Comparison of ENCODE assay signal across 9 cellular contexts in genomic region chr14:22885975-22886374, GRCh38. TPM values are rescaled to one million over a fixed set of nuclear protein-coding genes. Genes with fewer than 3 reads are reported as not detected.
DNase-seq lines count a peak whose midpoint lies in the region; ATAC-seq, FAIRE-seq and TF ChIP-seq lines count a peak whose summit lies in the region.
"Had no signal": no experiment of that assay in that cellular context is flagged by ENCODE, and none has a peak within 500 bp of the region (broad histone marks: within the 10 kb centered on the region; RNA-seq: fewer than 3 reads in every experiment).

No MANE protein-coding gene starts in this region.

- H3K27me3 ChIP-seq in BLaER1, result no peaks in the 10 kb centered on the region
- peaks cover 26% of the 10 kb centered on the region for H3K27me3 ChIP-seq in HUES64 (ENCODE audit: insufficient read depth, low read length)
- peaks cover 12 to 62% of the 10 kb centered on the region in 2 experiments; a peak in 4 of 5 replicates for H3K27me3 ChIP-seq in HepG2 (ENCODE audit: control insufficient read depth in 1 of 2, insufficient read depth in 2 of 2, low read length in 2 of 2)

- no peak overlapping the region for H3K9ac ChIP-seq in BLaER1
- H3K9ac ChIP-seq in HUES64 (ENCODE audit: low read depth, low read length), result no peak overlapping the region; the same call in 1 of the 2 replicates
- H3K9ac ChIP-seq in HepG2 (ENCODE audit: insufficient read depth, low read depth, low read length), result no peak overlapping the region

- TF ChIP-seq RAD21 in HepG2 (CRISPR knock-in tag; IDR thresholded peaks at IDR 0.05), result no peak

- no peak overlapping the region for H3K27ac Mint-ChIP-seq in chondrocyte (ENCODE audit: unreplicated experiment)
- H3K27ac Mint-ChIP-seq in nephron, result peak overlapping the region; percentile 83 to 99 (median 87)

- ATAC-seq in HepG2, result no peak

- H3K9me3 ChIP-seq in BLaER1 (no peaks in the 10 kb centered on the region), HUES64 (ENCODE audit: insufficient read depth, low read depth, low read length) (no peaks in the 10 kb centered on the region), HepG2 (ENCODE audit: low read length) (no peaks in the 10 kb centered on the region)

- no peak overlapping the region for H2AFZ ChIP-seq in HepG2 (ENCODE audit: low read length)

- H3K4me1 Mint-ChIP-seq in chondrocyte (ENCODE audit: low read depth) (peaks cover 22% of the 10 kb centered on the region), nephron (peaks cover 58% of the 10 kb centered on the region)

- H3K4me3 ChIP-seq in BLaER1 (peak overlapping the region; percentile 63), HUES64 (ENCODE audit: low read length) (peak overlapping the region; percentile 83), HepG2 (replicated peaks in 1 of 3; ENCODE audit: insufficient read depth in 1 of 3, low read depth in 2 of 3, low read length in 3 of 3) (no peak overlapping the region)

- no peaks in the 10 kb centered on the region for H3K36me3 Mint-ChIP-seq in chondrocyte (ENCODE audit: low read depth)
- H3K36me3 Mint-ChIP-seq in nephron (ENCODE audit: low read depth), result no peaks in the 10 kb centered on the region

- no peak for FAIRE-seq in HepG2 (lab: Jason Lieb, UNC)

- in situ Hi-C loops in HepG2 (cut with HindIII; ENCODE audit: extremely low pct_ligation_motif_present, low pct_unique_long_range_greater_than_20kb), result no loop called here

- CTCF ChIA-PET in HepG2 (lab: Yijun Ruan, JAX; ENCODE audit: low intra/inter-chr PET ratio, low total read pairs), result no interaction called here

- TF ChIP-seq POLR2A in HepG2 (IDR thresholded peaks at IDR 0.05; ENCODE audit: insufficient read depth in 1 of 2, low read depth in 2 of 2, low read length in 2 of 2), result no peak

- no TSS peak for BruUV-seq in HepG2 (replicated peaks; lab: Mats Ljungman, UMichigan)

- H3K27ac ChIP-seq in BLaER1 (no peak overlapping the region), HUES64 (ENCODE audit: low read depth, low read length) (no peak overlapping the region), HepG2 (ENCODE audit: extremely low read length, insufficient read depth, low read length) (no peak overlapping the region)

- H3K36me3 ChIP-seq in BLaER1, result no peaks in the 10 kb centered on the region
- H3K36me3 ChIP-seq in HUES64 (ENCODE audit: insufficient read depth, low read length), result no peaks in the 10 kb centered on the region
- H3K36me3 ChIP-seq in HepG2 (replicated peaks in 1 of 2; ENCODE audit: control insufficient read depth in 1 of 2, insufficient read depth in 2 of 2, low read length in 2 of 2), result no peaks in the 10 kb centered on the region

- H4K20me1 ChIP-seq in BLaER1, result no peaks in the 10 kb centered on the region
- H4K20me1 ChIP-seq in HepG2 (ENCODE audit: insufficient read depth, low read length), result no peaks in the 10 kb centered on the region

- no peaks in the 10 kb centered on the region for H3K9me3 Mint-ChIP-seq in chondrocyte (ENCODE audit: low read depth)
- no peaks in the 10 kb centered on the region for H3K9me3 Mint-ChIP-seq in nephron

- H3K4me1 ChIP-seq in BLaER1 (peaks cover 89% of the 10 kb centered on the region), HUES64 (ENCODE audit: insufficient read depth, low read length) (peaks cover 25% of the 10 kb centered on the region), HepG2 (ENCODE audit: insufficient read depth, low read length) (peaks cover 15% of the 10 kb centered on the region)

- DNase-seq in chondrocyte (ENCODE audit: low spot score), result no peak
- DNase-seq in SHP77 (lab: John Stamatoyannopoulos, UW), result no peak
- DNase-seq in DMS153 (lab: John Stamatoyannopoulos, UW), result no peak
- DNase-seq in NCI-H1048 (lab: John Stamatoyannopoulos, UW), result no peak
- no peak for DNase-seq in HepG2 (ENCODE audit: low spot score)
- DNase-seq: cerebellar nuclear complex had no signal

- H3K79me2 ChIP-seq in HepG2 (ENCODE audit: insufficient read depth, low read length), result no peaks in the 10 kb centered on the region

- H3K4me3 Mint-ChIP-seq in chondrocyte (ENCODE audit: unreplicated experiment), result peak overlapping the region; percentile 90
- peak overlapping the region; percentile 76 to 93 (median 87) for H3K4me3 Mint-ChIP-seq in nephron

- H3K27me3 Mint-ChIP-seq in chondrocyte (ENCODE audit: low read depth) (no peaks in the 10 kb centered on the region), nephron (ENCODE audit: low read depth) (peaks cover 5% of the 10 kb centered on the region)

- H3K4me2 ChIP-seq in BLaER1, result peak overlapping the region; percentile 85
- H3K4me2 ChIP-seq in HepG2 (ENCODE audit: low read depth, low read length), result no peak overlapping the region

- TF ChIP-seq CTCF in chondrocyte (IDR thresholded peaks at IDR 0.05), result no peak
- TF ChIP-seq CTCF in nephron (IDR thresholded peaks at IDR 0.05; ENCODE audit: unreplicated experiment in 3 of 3), result no peak
- TF ChIP-seq CTCF in HepG2 (CRISPR knock-in tag; IDR thresholded peaks at IDR 0.05), result no peak

- WGBS in HUES64, result 89% methylated on average over 21 of the region's 21 CpGs
- WGBS in HepG2 (ENCODE audit: low lambda C conversion rate), result 82% methylated on average over 21 of the region's 21 CpGs

- intact Hi-C loops in HepG2 (cut with micrococcal nuclease; ENCODE audit: unreplicated experiment), result no loop called here

- POLR2A ChIA-PET in HepG2 (lab: Yijun Ruan, JAX), result interaction anchor here (0.8 to 1.1 kb wide), 2 partner anchors 44 to 120 kb away, joined by 3 read pairs; partner anchors contain the start of gene OXA1L

- TF ChIP-seq EP300 in HepG2 (IDR thresholded peaks at IDR 0.05; ENCODE audit: low read depth in 2 of 2, low read length in 2 of 2), result no peak
- no peak for TF ChIP-seq EP300 in HepG2 (CRISPR knock-in tag; IDR thresholded peaks at IDR 0.05; ENCODE audit: borderline replicate concordance)

RNA-seq across cellular contexts. Expression of gene REM2, which starts 3.0 kb away (rescaled TPM):
- polyA plus RNA-seq in HUES64 (2013, experiment 1 of 2), result 0.50 TPM
- polyA plus RNA-seq in HUES64 (2013, experiment 2 of 2), result 1.1 TPM
- total RNA-seq in chondrocyte, result 0.10 TPM in 1 of 3 replicates, not detected in the others
- total RNA-seq in HepG2 (2016; rRNA removed; fragmentation: Illumina TruSeq; extraction: Trizol), result not detected in 2 replicates
- not detected in 2 replicates for total RNA-seq in HepG2 (2016; cell fraction: cytosol; rRNA removed; fragmentation: Illumina TruSeq; extraction: Trizol; ENCODE audit: low read depth)
- total RNA-seq in HepG2 (2016; cell fraction: insoluble cytoplasmic fraction; rRNA removed; fragmentation: Illumina TruSeq; extraction: Trizol), result not detected in 2 replicates
- not detected in 2 replicates for total RNA-seq in HepG2 (2016; cell fraction: membrane; rRNA removed; fragmentation: Illumina TruSeq; extraction: Trizol)
- not detected in 2 replicates for total RNA-seq in HepG2 (2016; cell fraction: nucleus; rRNA removed; fragmentation: Illumina TruSeq; extraction: Trizol)
- polyA plus RNA-seq in HepG2 (2011; rRNA removed), result 0.20 and 0.31 TPM in 2 replicates
- polyA plus RNA-seq in HepG2 (2011; cell fraction: cytosol; rRNA removed), result 0.04 and 0.05 TPM in 2 replicates
- polyA plus RNA-seq in HepG2 (2011; cell fraction: nucleus; rRNA removed), result 1.1 and 1.9 TPM in 2 replicates
- 0.21 and 0.67 TPM in 2 replicates for polyA plus RNA-seq in HepG2 (2012)
- polyA plus RNA-seq in HepG2 (2016; cell fraction: cytosol; fragmentation: Illumina TruSeq; extraction: Trizol; ENCODE audit: low read depth), result not detected in 2 replicates
- polyA plus RNA-seq in HepG2 (2016; cell fraction: insoluble cytoplasmic fraction; fragmentation: Illumina TruSeq; extraction: Trizol; ENCODE audit: low read depth), result not detected in 2 replicates
- not detected in 2 replicates for polyA plus RNA-seq in HepG2 (2016; cell fraction: membrane; fragmentation: Illumina TruSeq; extraction: Trizol; ENCODE audit: low read depth)
- not detected in 2 replicates for polyA plus RNA-seq in HepG2 (2016; cell fraction: nucleus; fragmentation: Illumina TruSeq; extraction: Trizol; ENCODE audit: insufficient read depth, low read depth)
- polyA minus RNA-seq in HepG2 (2011; rRNA and poly(A)+ RNA removed; ENCODE audit: low replicate concordance), result 0.26 and 0.30 TPM in 2 replicates
- not detected in 2 replicates for polyA minus RNA-seq in HepG2 (2011; cell fraction: cytosol; rRNA and poly(A)+ RNA removed)
- 0.25 and 0.90 TPM in 2 replicates for polyA minus RNA-seq in HepG2 (2011; cell fraction: nucleus; rRNA and poly(A)+ RNA removed)

RNA-seq across cellular contexts. Expression of gene LRP10, which starts 14.4 kb away (rescaled TPM):
- 13.0 TPM for polyA plus RNA-seq in HUES64 (2013, experiment 1 of 2)
- polyA plus RNA-seq in HUES64 (2013, experiment 2 of 2), result 12.5 TPM
- total RNA-seq in chondrocyte (124 to 168 TPM (median 167 TPM) in 3 replicates), HepG2 (2016; rRNA removed; fragmentation: Illumina TruSeq; extraction: Trizol) (8.6 and 16.9 TPM in 2 replicates)
- 4.6 and 5.4 TPM in 2 replicates for total RNA-seq in HepG2 (2016; cell fraction: cytosol; rRNA removed; fragmentation: Illumina TruSeq; extraction: Trizol; ENCODE audit: low read depth)
- 8.2 and 17.2 TPM in 2 replicates for total RNA-seq in HepG2 (2016; cell fraction: insoluble cytoplasmic fraction; rRNA removed; fragmentation: Illumina TruSeq; extraction: Trizol)
- total RNA-seq in HepG2 (2016; cell fraction: membrane; rRNA removed; fragmentation: Illumina TruSeq; extraction: Trizol), result 13.8 and 15.6 TPM in 2 replicates
- total RNA-seq in HepG2 (2016; cell fraction: nucleus; rRNA removed; fragmentation: Illumina TruSeq; extraction: Trizol), result 15.9 and 21.6 TPM in 2 replicates
- polyA plus RNA-seq in HepG2 (2011; rRNA removed), result 45.2 and 80.6 TPM in 2 replicates
- 49.4 and 54.8 TPM in 2 replicates for polyA plus RNA-seq in HepG2 (2011; cell fraction: cytosol; rRNA removed)
- 70.7 and 85.9 TPM in 2 replicates for polyA plus RNA-seq in HepG2 (2011; cell fraction: nucleus; rRNA removed)
- 45.8 and 84.6 TPM in 2 replicates for polyA plus RNA-seq in HepG2 (2012)
- polyA plus RNA-seq in HepG2 (2016; cell fraction: cytosol; fragmentation: Illumina TruSeq; extraction: Trizol; ENCODE audit: low read depth), result 6.5 and 7.4 TPM in 2 replicates
- polyA plus RNA-seq in HepG2 (2016; cell fraction: insoluble cytoplasmic fraction; fragmentation: Illumina TruSeq; extraction: Trizol; ENCODE audit: low read depth), result 8.2 and 10.9 TPM in 2 replicates
- polyA plus RNA-seq in HepG2 (2016; cell fraction: membrane; fragmentation: Illumina TruSeq; extraction: Trizol; ENCODE audit: low read depth), result 11.6 and 13.0 TPM in 2 replicates
- polyA plus RNA-seq in HepG2 (2016; cell fraction: nucleus; fragmentation: Illumina TruSeq; extraction: Trizol; ENCODE audit: insufficient read depth, low read depth), result 22.9 and 23.5 TPM in 2 replicates
- polyA minus RNA-seq in HepG2 (2011; rRNA and poly(A)+ RNA removed; ENCODE audit: low replicate concordance), result 73.0 and 241 TPM in 2 replicates
- polyA minus RNA-seq in HepG2 (2011; cell fraction: cytosol; rRNA and poly(A)+ RNA removed), result 55.0 and 77.3 TPM in 2 replicates
- polyA minus RNA-seq in HepG2 (2011; cell fraction: nucleus; rRNA and poly(A)+ RNA removed), result 23.4 and 37.7 TPM in 2 replicates

RNA-seq across cellular contexts. Expression of gene RBM23, which starts 33.0 kb away (rescaled TPM):
- 37.8 TPM for polyA plus RNA-seq in HUES64 (2013, experiment 1 of 2)
- polyA plus RNA-seq in HUES64 (2013, experiment 2 of 2), result 39.8 TPM
- 51.3 to 72.0 TPM (median 53.1 TPM) in 3 replicates for total RNA-seq in chondrocyte
- total RNA-seq in HepG2 (2016; rRNA removed; fragmentation: Illumina TruSeq; extraction: Trizol), result 0.52 and 1.5 TPM in 2 replicates
- total RNA-seq in HepG2 (2016; cell fraction: cytosol; rRNA removed; fragmentation: Illumina TruSeq; extraction: Trizol; ENCODE audit: low read depth), result 1.3 and 3.6 TPM in 2 replicates
- 0.61 and 1.6 TPM in 2 replicates for total RNA-seq in HepG2 (2016; cell fraction: insoluble cytoplasmic fraction; rRNA removed; fragmentation: Illumina TruSeq; extraction: Trizol)
- total RNA-seq in HepG2 (2016; cell fraction: membrane; rRNA removed; fragmentation: Illumina TruSeq; extraction: Trizol), result 0.71 and 0.76 TPM in 2 replicates
- 1.2 and 2.0 TPM in 2 replicates for total RNA-seq in HepG2 (2016; cell fraction: nucleus; rRNA removed; fragmentation: Illumina TruSeq; extraction: Trizol)
- polyA plus RNA-seq in HepG2 (2011; rRNA removed), result 2.1 and 2.9 TPM in 2 replicates
- 0.87 and 0.90 TPM in 2 replicates for polyA plus RNA-seq in HepG2 (2011; cell fraction: cytosol; rRNA removed)
- polyA plus RNA-seq in HepG2 (2011; cell fraction: nucleus; rRNA removed), result 7.7 and 10.1 TPM in 2 replicates
- polyA plus RNA-seq in HepG2 (2012), result 2.0 and 2.8 TPM in 2 replicates
- polyA plus RNA-seq in HepG2 (2016; cell fraction: cytosol; fragmentation: Illumina TruSeq; extraction: Trizol; ENCODE audit: low read depth), result 0.17 and 0.28 TPM in 2 replicates
- 0.76 and 1.0 TPM in 2 replicates for polyA plus RNA-seq in HepG2 (2016; cell fraction: insoluble cytoplasmic fraction; fragmentation: Illumina TruSeq; extraction: Trizol; ENCODE audit: low read depth)
- 0.27 and 0.43 TPM in 2 replicates for polyA plus RNA-seq in HepG2 (2016; cell fraction: membrane; fragmentation: Illumina TruSeq; extraction: Trizol; ENCODE audit: low read depth)
- 3.6 and 4.3 TPM in 2 replicates for polyA plus RNA-seq in HepG2 (2016; cell fraction: nucleus; fragmentation: Illumina TruSeq; extraction: Trizol; ENCODE audit: insufficient read depth, low read depth)
- polyA minus RNA-seq in HepG2 (2011; rRNA and poly(A)+ RNA removed; ENCODE audit: low replicate concordance), result 5.4 and 70.7 TPM in 2 replicates
- 0.97 and 1.6 TPM in 2 replicates for polyA minus RNA-seq in HepG2 (2011; cell fraction: cytosol; rRNA and poly(A)+ RNA removed)
- polyA minus RNA-seq in HepG2 (2011; cell fraction: nucleus; rRNA and poly(A)+ RNA removed), result 14.7 and 14.8 TPM in 2 replicates

RNA-seq across cellular contexts. Expression of gene PRMT5, which starts 43.2 kb away (rescaled TPM):
- polyA plus RNA-seq in HUES64 (2013, experiment 1 of 2), result 121 TPM
- polyA plus RNA-seq in HUES64 (2013, experiment 2 of 2), result 103 TPM
- 42.0 to 59.5 TPM (median 50.4 TPM) in 3 replicates for total RNA-seq in chondrocyte
- 210 and 289 TPM in 2 replicates for total RNA-seq in HepG2 (2016; rRNA removed; fragmentation: Illumina TruSeq; extraction: Trizol)
- 154 and 171 TPM in 2 replicates for total RNA-seq in HepG2 (2016; cell fraction: cytosol; rRNA removed; fragmentation: Illumina TruSeq; extraction: Trizol; ENCODE audit: low read depth)
- 224 and 314 TPM in 2 replicates for total RNA-seq in HepG2 (2016; cell fraction: insoluble cytoplasmic fraction; rRNA removed; fragmentation: Illumina TruSeq; extraction: Trizol)
- 131 and 139 TPM in 2 replicates for total RNA-seq in HepG2 (2016; cell fraction: membrane; rRNA removed; fragmentation: Illumina TruSeq; extraction: Trizol)
- 137 and 144 TPM in 2 replicates for total RNA-seq in HepG2 (2016; cell fraction: nucleus; rRNA removed; fragmentation: Illumina TruSeq; extraction: Trizol)
- polyA plus RNA-seq in HepG2 (2011; rRNA removed), result 329 and 354 TPM in 2 replicates
- polyA plus RNA-seq in HepG2 (2011; cell fraction: cytosol; rRNA removed), result 348 and 362 TPM in 2 replicates
- 327 and 362 TPM in 2 replicates for polyA plus RNA-seq in HepG2 (2011; cell fraction: nucleus; rRNA removed)
- 137 and 192 TPM in 2 replicates for polyA plus RNA-seq in HepG2 (2012)
- polyA plus RNA-seq in HepG2 (2016; cell fraction: cytosol; fragmentation: Illumina TruSeq; extraction: Trizol; ENCODE audit: low read depth), result 39.5 and 40.9 TPM in 2 replicates
- 294 and 308 TPM in 2 replicates for polyA plus RNA-seq in HepG2 (2016; cell fraction: insoluble cytoplasmic fraction; fragmentation: Illumina TruSeq; extraction: Trizol; ENCODE audit: low read depth)
- 72.5 and 74.3 TPM in 2 replicates for polyA plus RNA-seq in HepG2 (2016; cell fraction: membrane; fragmentation: Illumina TruSeq; extraction: Trizol; ENCODE audit: low read depth)
- 212 and 229 TPM in 2 replicates for polyA plus RNA-seq in HepG2 (2016; cell fraction: nucleus; fragmentation: Illumina TruSeq; extraction: Trizol; ENCODE audit: insufficient read depth, low read depth)
- polyA minus RNA-seq in HepG2 (2011; rRNA and poly(A)+ RNA removed; ENCODE audit: low replicate concordance), result 563 and 739 TPM in 2 replicates
- polyA minus RNA-seq in HepG2 (2011; cell fraction: cytosol; rRNA and poly(A)+ RNA removed), result 136 and 191 TPM in 2 replicates
- 169 and 174 TPM in 2 replicates for polyA minus RNA-seq in HepG2 (2011; cell fraction: nucleus; rRNA and poly(A)+ RNA removed)

RNA-seq across cellular contexts. Expression of gene MMP14, which starts 49.6 kb away (rescaled TPM):
- polyA plus RNA-seq in HUES64 (2013, experiment 1 of 2), result 34.2 TPM
- polyA plus RNA-seq in HUES64 (2013, experiment 2 of 2), result 40.1 TPM
- total RNA-seq in chondrocyte, result 486 to 1,030 TPM (median 987 TPM) in 3 replicates
- 1.6 and 5.2 TPM in 2 replicates for total RNA-seq in HepG2 (2016; rRNA removed; fragmentation: Illumina TruSeq; extraction: Trizol)
- total RNA-seq in HepG2 (2016; cell fraction: cytosol; rRNA removed; fragmentation: Illumina TruSeq; extraction: Trizol; ENCODE audit: low read depth), result 0.20 and 0.44 TPM in 2 replicates
- total RNA-seq in HepG2 (2016; cell fraction: insoluble cytoplasmic fraction; rRNA removed; fragmentation: Illumina TruSeq; extraction: Trizol), result 2.1 and 5.2 TPM in 2 replicates
- 0.71 and 0.79 TPM in 2 replicates for total RNA-seq in HepG2 (2016; cell fraction: membrane; rRNA removed; fragmentation: Illumina TruSeq; extraction: Trizol)
- 4.6 and 5.5 TPM in 2 replicates for total RNA-seq in HepG2 (2016; cell fraction: nucleus; rRNA removed; fragmentation: Illumina TruSeq; extraction: Trizol)
- polyA plus RNA-seq in HepG2 (2011; rRNA removed), result 9.8 and 11.3 TPM in 2 replicates
- 5.8 and 6.5 TPM in 2 replicates for polyA plus RNA-seq in HepG2 (2011; cell fraction: cytosol; rRNA removed)
- 25.6 and 29.7 TPM in 2 replicates for polyA plus RNA-seq in HepG2 (2011; cell fraction: nucleus; rRNA removed)
- polyA plus RNA-seq in HepG2 (2012), result 4.8 and 11.1 TPM in 2 replicates
- 0.14 and 0.26 TPM in 2 replicates for polyA plus RNA-seq in HepG2 (2016; cell fraction: cytosol; fragmentation: Illumina TruSeq; extraction: Trizol; ENCODE audit: low read depth)
- polyA plus RNA-seq in HepG2 (2016; cell fraction: insoluble cytoplasmic fraction; fragmentation: Illumina TruSeq; extraction: Trizol; ENCODE audit: low read depth), result 1.7 and 2.1 TPM in 2 replicates
- 0.27 and 0.44 TPM in 2 replicates for polyA plus RNA-seq in HepG2 (2016; cell fraction: membrane; fragmentation: Illumina TruSeq; extraction: Trizol; ENCODE audit: low read depth)
- polyA plus RNA-seq in HepG2 (2016; cell fraction: nucleus; fragmentation: Illumina TruSeq; extraction: Trizol; ENCODE audit: insufficient read depth, low read depth), result 9.4 and 10.2 TPM in 2 replicates
- 1.4 and 12.3 TPM in 2 replicates for polyA minus RNA-seq in HepG2 (2011; rRNA and poly(A)+ RNA removed; ENCODE audit: low replicate concordance)
- polyA minus RNA-seq in HepG2 (2011; cell fraction: cytosol; rRNA and poly(A)+ RNA removed), result 2.5 and 3.8 TPM in 2 replicates
- 4.5 and 4.8 TPM in 2 replicates for polyA minus RNA-seq in HepG2 (2011; cell fraction: nucleus; rRNA and poly(A)+ RNA removed)

Comparison
In these comparisons a context has a peak if more than half of its experiments do, and no peak if none do; other contexts are left out.
1. H3K4me3 ChIP-seq: peak in BLaER1 (single experiment) and HUES64 (single experiment); none in HepG2 (0 of 3).
2. RNA of gene RBM23, which starts 33.0 kb away (total RNA-seq): 51.3 to 72.0 TPM in chondrocyte; 0.52 to 3.6 TPM in HepG2; every median in the first group is over 10 times any median in the second.